Comparison of ENCODE assay signal across 1 cellular context in the genomic region with DNA sequence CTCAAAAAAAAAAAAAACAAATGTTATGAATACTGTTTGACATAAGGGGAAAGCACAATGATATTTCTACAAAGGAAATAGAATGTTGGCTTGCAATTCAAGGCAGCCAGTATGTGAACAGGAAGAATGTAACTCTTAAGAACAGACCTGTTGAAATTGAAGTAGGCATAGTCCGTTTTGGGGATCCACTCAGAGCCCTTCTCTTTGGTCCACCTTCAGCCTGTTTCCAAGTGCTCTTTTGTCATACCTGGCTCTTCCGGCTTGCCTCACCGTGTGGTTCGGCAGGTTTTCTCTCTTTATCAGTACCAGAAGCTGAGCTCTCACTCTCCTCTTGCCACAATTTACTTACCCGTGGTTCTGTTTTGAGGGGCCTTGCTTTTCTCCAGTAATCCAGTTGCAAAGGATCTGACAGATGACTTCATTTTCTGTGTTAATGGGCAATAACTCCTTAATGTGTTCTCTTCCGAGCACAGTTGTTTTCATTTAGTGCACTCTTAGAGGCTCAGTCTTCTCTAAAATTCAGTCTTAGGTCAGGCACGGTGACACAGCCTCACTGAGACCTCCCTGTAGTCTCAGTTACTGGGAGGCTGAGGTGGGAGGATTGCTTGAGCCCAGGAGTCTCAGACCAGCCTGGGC.
TF ChIP-seq lines count a peak whose summit lies in the region.

No MANE protein-coding gene starts in this region.

TF ChIP-seq in SK-N-SH treated with all-trans-retinoic acid at 6 μM for 48 hours, 23 proteins besides CTCF, POLR2A, EP300 and RAD21 (continued from another document):
- TF ChIP-seq, protein P1, sequence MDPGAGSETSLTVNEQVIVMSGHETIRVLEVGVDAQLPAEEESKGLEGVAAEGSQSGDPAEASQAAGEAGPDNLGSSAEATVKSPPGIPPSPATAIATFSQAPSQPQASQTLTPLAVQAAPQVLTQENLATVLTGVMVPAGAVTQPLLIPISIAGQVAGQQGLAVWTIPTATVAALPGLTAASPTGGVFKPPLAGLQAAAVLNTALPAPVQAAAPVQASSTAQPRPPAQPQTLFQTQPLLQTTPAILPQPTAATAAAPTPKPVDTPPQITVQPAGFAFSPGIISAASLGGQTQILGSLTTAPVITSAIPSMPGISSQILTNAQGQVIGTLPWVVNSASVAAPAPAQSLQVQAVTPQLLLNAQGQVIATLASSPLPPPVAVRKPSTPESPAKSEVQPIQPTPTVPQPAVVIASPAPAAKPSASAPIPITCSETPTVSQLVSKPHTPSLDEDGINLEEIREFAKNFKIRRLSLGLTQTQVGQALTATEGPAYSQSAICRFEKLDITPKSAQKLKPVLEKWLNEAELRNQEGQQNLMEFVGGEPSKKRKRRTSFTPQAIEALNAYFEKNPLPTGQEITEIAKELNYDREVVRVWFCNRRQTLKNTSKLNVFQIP (CRISPR knock-in tag; IDR thresholded peaks at IDR 0.05; ENCODE audit: borderline replicate concordance, low read depth) = no peak
- TF ChIP-seq PPARA (CRISPR knock-in tag; IDR thresholded peaks at IDR 0.05; ENCODE audit: borderline replicate concordance) (no peak), RARB (CRISPR knock-in tag; IDR thresholded peaks at IDR 0.05) (no peak), ZFP30 (CRISPR knock-in tag; IDR thresholded peaks at IDR 0.05) (no peak), OSR1 (CRISPR knock-in tag; IDR thresholded peaks at IDR 0.05) (no peak), ZC3H10 (CRISPR knock-in tag; IDR thresholded peaks at IDR 0.05) (no peak)
- TF ChIP-seq, protein P2, sequence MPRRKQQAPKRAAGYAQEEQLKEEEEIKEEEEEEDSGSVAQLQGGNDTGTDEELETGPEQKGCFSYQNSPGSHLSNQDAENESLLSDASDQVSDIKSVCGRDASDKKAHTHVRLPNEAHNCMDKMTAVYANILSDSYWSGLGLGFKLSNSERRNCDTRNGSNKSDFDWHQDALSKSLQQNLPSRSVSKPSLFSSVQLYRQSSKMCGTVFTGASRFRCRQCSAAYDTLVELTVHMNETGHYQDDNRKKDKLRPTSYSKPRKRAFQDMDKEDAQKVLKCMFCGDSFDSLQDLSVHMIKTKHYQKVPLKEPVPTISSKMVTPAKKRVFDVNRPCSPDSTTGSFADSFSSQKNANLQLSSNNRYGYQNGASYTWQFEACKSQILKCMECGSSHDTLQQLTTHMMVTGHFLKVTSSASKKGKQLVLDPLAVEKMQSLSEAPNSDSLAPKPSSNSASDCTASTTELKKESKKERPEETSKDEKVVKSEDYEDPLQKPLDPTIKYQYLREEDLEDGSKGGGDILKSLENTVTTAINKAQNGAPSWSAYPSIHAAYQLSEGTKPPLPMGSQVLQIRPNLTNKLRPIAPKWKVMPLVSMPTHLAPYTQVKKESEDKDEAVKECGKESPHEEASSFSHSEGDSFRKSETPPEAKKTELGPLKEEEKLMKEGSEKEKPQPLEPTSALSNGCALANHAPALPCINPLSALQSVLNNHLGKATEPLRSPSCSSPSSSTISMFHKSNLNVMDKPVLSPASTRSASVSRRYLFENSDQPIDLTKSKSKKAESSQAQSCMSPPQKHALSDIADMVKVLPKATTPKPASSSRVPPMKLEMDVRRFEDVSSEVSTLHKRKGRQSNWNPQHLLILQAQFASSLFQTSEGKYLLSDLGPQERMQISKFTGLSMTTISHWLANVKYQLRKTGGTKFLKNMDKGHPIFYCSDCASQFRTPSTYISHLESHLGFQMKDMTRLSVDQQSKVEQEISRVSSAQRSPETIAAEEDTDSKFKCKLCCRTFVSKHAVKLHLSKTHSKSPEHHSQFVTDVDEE (CRISPR knock-in tag; IDR thresholded peaks at IDR 0.05) = 0 out of 2 replicates have a peak, but pooled peaks have one; percentile 43
TF ChIP-seq in SK-N-SH treated with all-trans-retinoic acid at 6 μM for 48 hours: peak in this region for 6.
